In the genomic region with DNA sequence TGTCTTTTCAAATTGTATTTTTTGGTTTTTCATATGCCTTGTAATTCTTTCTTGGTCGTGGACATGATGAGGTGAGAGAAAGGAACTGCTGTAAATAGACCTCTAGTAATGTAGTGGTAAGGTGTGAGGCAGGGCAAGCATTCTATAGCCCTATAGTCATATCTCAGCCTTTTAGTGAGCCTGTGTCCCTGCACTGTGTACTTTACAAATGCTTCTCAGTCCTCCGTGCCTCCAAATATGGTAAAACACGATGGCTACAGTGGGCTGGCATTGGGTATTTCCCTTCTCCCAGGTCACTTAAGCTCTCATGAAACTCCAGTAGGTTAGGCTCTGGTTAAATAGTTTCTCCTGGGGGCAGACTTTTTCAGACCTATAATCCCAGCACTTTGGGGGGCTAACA, we compare ENCODE assay signal across 13 cellular contexts.
"Had no signal": no experiment of that assay in that cellular context is flagged by ENCODE, and none has a peak within 500 bp of the region (broad histone marks: within the 10 kb centered on the region; RNA-seq: fewer than 3 reads in every experiment).

No MANE protein-coding gene starts in this region.

- H3K36me3 Mint-ChIP-seq: neural progenitor cell had no signal

- H3K4me3 ChIP-seq: gastrocnemius medialis, heart left ventricle, neural progenitor cell, spleen, thyroid gland, vagina had no signal

- H3K9me3 Mint-ChIP-seq: neural progenitor cell had no signal

- H3K27ac ChIP-seq: gastrocnemius medialis, heart left ventricle, neural progenitor cell, thyroid gland, vagina had no signal

- ATAC-seq: activated CD4-positive, CD25-positive, alpha-beta regulatory T cell treated with anti-CD3 and anti-CD28 coated beads, Interleukin-2, amount 50 U/mL, for 24 hours; gastrocnemius medialis; heart left ventricle; left colon; sciatic nerve had no signal

- H3K9me3 ChIP-seq: gastrocnemius medialis, spleen, thyroid gland, vagina had no signal

- H3K4me3 Mint-ChIP-seq: neural progenitor cell had no signal

- H3K27me3 ChIP-seq: gastrocnemius medialis, neural progenitor cell, spleen, thyroid gland, vagina had no signal

- H3K36me3 ChIP-seq: gastrocnemius medialis, heart left ventricle, neural progenitor cell, spleen, thyroid gland, vagina had no signal

- H3K9ac ChIP-seq: neural progenitor cell had no signal

- H3K4me1 ChIP-seq: gastrocnemius medialis, spleen, thyroid gland, vagina had no signal

- DNase-seq: activated naive CD4-positive, alpha-beta T cell; activated T-cell treated with anti-CD3 and anti-CD28 coated beads for 4 hours; anterior cingulate cortex; gastrocnemius medialis; heart left ventricle; left colon; spleen; T-helper 9 cell; thyroid gland had no signal

- H2AFZ ChIP-seq: neural progenitor cell had no signal

- H3K4me2 ChIP-seq: neural progenitor cell had no signal

- H3K4me1 Mint-ChIP-seq: neural progenitor cell had no signal

- H3K27ac Mint-ChIP-seq: neural progenitor cell had no signal
